7 cellular contexts compared by ENCODE assay signal in the genomic region with DNA sequence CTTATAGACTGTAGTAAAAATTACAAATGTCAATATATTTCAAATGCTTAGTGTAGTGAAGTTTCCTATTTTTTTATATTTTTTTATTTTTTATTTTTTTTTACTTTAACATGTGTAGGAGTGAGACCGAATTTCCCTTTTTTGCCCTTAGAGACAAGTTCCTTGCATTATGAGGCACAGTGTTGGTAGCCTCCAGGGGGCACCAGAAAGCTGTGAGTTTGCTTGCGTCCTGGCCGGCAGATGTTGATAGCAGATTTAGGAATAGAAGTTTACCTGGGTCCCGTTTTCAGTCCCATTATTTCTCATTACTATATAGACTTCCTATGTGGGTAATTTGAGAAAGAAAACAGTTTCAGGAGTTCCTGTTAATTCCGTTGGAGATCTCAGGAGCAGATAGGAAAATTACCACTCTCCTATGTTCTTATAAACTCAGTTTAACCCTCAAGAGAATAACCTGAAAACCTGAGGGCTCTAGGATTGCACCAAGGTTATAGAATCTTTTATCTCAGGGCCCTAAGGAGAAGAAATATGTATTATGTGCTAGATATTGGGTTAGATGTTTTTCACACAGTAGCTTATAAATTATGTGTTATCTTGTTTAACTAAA.
A peak's percentile ranks its signal among the peaks of the same experiment; 100 is the strongest.
DNase-seq lines count a peak whose midpoint lies in the region; ATAC-seq, FAIRE-seq and TF ChIP-seq lines count a peak whose summit lies in the region.

No MANE protein-coding gene starts in this region.

- H3K36me3 ChIP-seq in body of pancreas (replicated peaks in 1 of 2; ENCODE audit: insufficient read depth in 1 of 2, low read depth in 2 of 2) (no peaks in the 10 kb centered on the region), kidney (ENCODE audit: control insufficient read depth in 1 of 2, insufficient read depth in 2 of 2, low read length in 2 of 2) (no peaks in the 10 kb centered on the region)

- WGBS in body of pancreas, 2 donors: 2 to 3% methylated on average over 5 of the region's 5 CpGs

- H3K4me3 ChIP-seq in body of pancreas (no peak overlapping the region), kidney (ENCODE audit: low read length in 2 of 2) (no peak overlapping the region)

- no peak for TF ChIP-seq POLR2A in body of pancreas (IDR thresholded peaks at IDR 0.05)

- no peak overlapping the region for H3K9ac ChIP-seq in kidney (ENCODE audit: low read length in 2 of 2)

- TF ChIP-seq CTCF in GM12873 (IDR thresholded peaks at IDR 0.05; ENCODE audit: insufficient read depth, low read depth, low read length, missing control alignments): peak; percentile 73
- peak; percentile 43 to 89 (median 82) for TF ChIP-seq CTCF in body of pancreas (IDR thresholded peaks at IDR 0.05)
- peak; percentile 81 for TF ChIP-seq CTCF in kidney (IDR thresholded peaks at IDR 0.05; ENCODE audit: borderline replicate concordance, extremely low read depth, insufficient read depth)

- H3K27ac ChIP-seq in body of pancreas (no peak overlapping the region), kidney (ENCODE audit: low read depth in 2 of 2, low read length in 2 of 2) (no peak overlapping the region)

- H3K27me3 ChIP-seq in body of pancreas: no peaks in the 10 kb centered on the region

- intact Hi-C loops in body of pancreas (cut with DNase I) (no loop called here), kidney (cut with DNase I) (loop anchor here (10.0 kb wide), 1 partner anchor 323 kb away; no protein-coding TSS in a partner anchor)

- DNase-seq in H4 (ENCODE audit: low spot score): peak; percentile 47
- peak; percentile 88 to 91 for DNase-seq in Kasumi-1 (lab: John Stamatoyannopoulos, UW)
- DNase-seq in SHP77 (lab: John Stamatoyannopoulos, UW): peak; percentile 14
- peak; percentile 79 to 85 (median 81) for DNase-seq in body of pancreas
- peak; percentile 65 for DNase-seq in kidney
- DNase-seq in stimulated activated CD4-positive, alpha-beta T cell treated with anti-CD3 and anti-CD28 coated beads, Interleukin-4, amount 100 ng/mL, for 4 hours: peak; percentile 15 to 33

- FAIRE-seq in kidney (lab: Jason Lieb, UNC): peak; percentile 72

- no peaks in the 10 kb centered on the region for H3K4me1 ChIP-seq in body of pancreas
- H3K4me1 ChIP-seq in kidney (ENCODE audit: control insufficient read depth in 1 of 2, insufficient read depth in 1 of 2, low read depth in 1 of 2, low read length in 2 of 2): peaks cover 0 to 4% of the 10 kb centered on the region in 2 donors

- no peaks in the 10 kb centered on the region for H3K9me3 ChIP-seq in body of pancreas
- no peaks in the 10 kb centered on the region for H3K9me3 ChIP-seq in kidney (ENCODE audit: control insufficient read depth in 1 of 2, low read length in 2 of 2)

- ATAC-seq in body of pancreas: peak; percentile 88

Comparison
In these comparisons a context has a peak if more than half of its experiments do, and no peak if none do; other contexts are left out.
1. DNase-seq: peak in every context shown above with its lines; median percentile 90 in Kasumi-1; 81 in body of pancreas; 65 in kidney; 47 in H4; 24 in stimulated activated CD4-positive, alpha-beta T cell treated with anti-CD3 and anti-CD28 coated beads, Interleukin-4, amount 100 ng/mL, for 4 hours; 14 in SHP77.